In genomic region chr1:112995021-112995420, GRCh38 we compare ENCODE assay signal across 2 cellular contexts.
TF ChIP-seq lines count a peak whose summit lies in the region.

No MANE protein-coding gene starts in this region.

TF ChIP-seq in H1, 55 proteins besides CTCF, POLR2A, EP300 and RAD21:
- TF ChIP-seq CEBPB (IDR thresholded peaks at IDR 0.05; ENCODE audit: low read depth, low read length) = peak; percentile 17; the same call in 1 of the 2 replicates
TF ChIP-seq in H1: peak in this region for 1; not testable (repeated sequence) for 54.

TF ChIP-seq in liver, 16 proteins besides CTCF, POLR2A, EP300 and RAD21:
- TF ChIP-seq, protein P1, sequence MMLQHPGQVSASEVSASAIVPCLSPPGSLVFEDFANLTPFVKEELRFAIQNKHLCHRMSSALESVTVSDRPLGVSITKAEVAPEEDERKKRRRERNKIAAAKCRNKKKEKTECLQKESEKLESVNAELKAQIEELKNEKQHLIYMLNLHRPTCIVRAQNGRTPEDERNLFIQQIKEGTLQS (IDR thresholded peaks at IDR 0.05) = peak; percentile 35
